In genomic region chr5:15566789-15567188, GRCh38 we compare ENCODE assay signal across 25 cellular contexts.
A peak's percentile ranks its signal among the peaks of the same experiment; 100 is the strongest.
DNase-seq lines count a peak whose midpoint lies in the region; ATAC-seq and TF ChIP-seq lines count a peak whose summit lies in the region.
"Had no signal": no experiment of that assay in that cellular context is flagged by ENCODE, and none has a peak within 500 bp of the region (broad histone marks: within the 10 kb centered on the region; RNA-seq: fewer than 3 reads in every experiment).

No MANE protein-coding gene starts in this region.

- TF ChIP-seq CTCF in AG10803 (conservative IDR thresholded peaks at IDR 0.05; ENCODE audit: low read length), result no peak

- H3K4me3 ChIP-seq in AG10803 (ENCODE audit: low read length), result no peak overlapping the region
- H3K4me3 ChIP-seq: BLaER1, K562, MG63 had no signal

- DNase-seq in AG10803 (ENCODE audit: low read depth), result peak; percentile 22
- peak; percentile 10 for DNase-seq in HS-5 (ENCODE audit: low read depth)
- DNase-seq in foreskin melanocyte, result peak; percentile 39
- no peak for DNase-seq in COLO668 (lab: John Stamatoyannopoulos, UW; ENCODE audit: unreplicated experiment)
- DNase-seq in iPS-NIHi11 (ENCODE audit: low spot score), result no peak
- DNase-seq in NCI-H748 (lab: John Stamatoyannopoulos, UW; ENCODE audit: unreplicated experiment), result no peak
- DNase-seq in DMS79 treated with DMSO at 0.1 percent for 48 hours (lab: John Stamatoyannopoulos, UW), result no peak
- DNase-seq: 8988T; ACHN; CD4-positive, CD25-positive, alpha-beta regulatory T cell; COR-L47; DMS79; MG63; NCI-H1105 treated with DMSO at 0.1 percent for 48 hours; NCI-H146; NCI-H1930; NCI-H2107; NCI-H524; NCI-H774; NK-92 treated with Interleukin-12 subunit alpha and Interleukin-12 subunit beta, amount 100 ng/mL, for 24 hours; PC-3; T-cell had no signal

- ATAC-seq in SK-N-SH treated with all-trans-retinoic acid at 6 μM for 48 hours, result peak; percentile 40
- ATAC-seq: K562, PC-3, T-cell had no signal

TF ChIP-seq in SK-N-SH treated with all-trans-retinoic acid at 6 μM for 48 hours, 23 proteins besides CTCF, POLR2A, EP300 and RAD21:
- no peak for TF ChIP-seq ISL1 (CRISPR knock-in tag; IDR thresholded peaks at IDR 0.05)
- no peak for TF ChIP-seq GLIS3 (CRISPR knock-in tag; IDR thresholded peaks at IDR 0.05)
- TF ChIP-seq CREB5 (CRISPR knock-in tag; IDR thresholded peaks at IDR 0.05; ENCODE audit: low read depth), result no peak

Comparison
In these comparisons a context has a peak if more than half of its experiments do, and no peak if none do; other contexts are left out.
1. DNase-seq: peak in AG10803 (single experiment), HS-5 (single experiment) and foreskin melanocyte (single experiment); none in COLO668 (single experiment), iPS-NIHi11 (single experiment), NCI-H748 (single experiment) and DMS79 treated with DMSO at 0.1 percent for 48 hours (single experiment).